ENCODE assay signal across 8 cellular contexts in the genomic region with DNA sequence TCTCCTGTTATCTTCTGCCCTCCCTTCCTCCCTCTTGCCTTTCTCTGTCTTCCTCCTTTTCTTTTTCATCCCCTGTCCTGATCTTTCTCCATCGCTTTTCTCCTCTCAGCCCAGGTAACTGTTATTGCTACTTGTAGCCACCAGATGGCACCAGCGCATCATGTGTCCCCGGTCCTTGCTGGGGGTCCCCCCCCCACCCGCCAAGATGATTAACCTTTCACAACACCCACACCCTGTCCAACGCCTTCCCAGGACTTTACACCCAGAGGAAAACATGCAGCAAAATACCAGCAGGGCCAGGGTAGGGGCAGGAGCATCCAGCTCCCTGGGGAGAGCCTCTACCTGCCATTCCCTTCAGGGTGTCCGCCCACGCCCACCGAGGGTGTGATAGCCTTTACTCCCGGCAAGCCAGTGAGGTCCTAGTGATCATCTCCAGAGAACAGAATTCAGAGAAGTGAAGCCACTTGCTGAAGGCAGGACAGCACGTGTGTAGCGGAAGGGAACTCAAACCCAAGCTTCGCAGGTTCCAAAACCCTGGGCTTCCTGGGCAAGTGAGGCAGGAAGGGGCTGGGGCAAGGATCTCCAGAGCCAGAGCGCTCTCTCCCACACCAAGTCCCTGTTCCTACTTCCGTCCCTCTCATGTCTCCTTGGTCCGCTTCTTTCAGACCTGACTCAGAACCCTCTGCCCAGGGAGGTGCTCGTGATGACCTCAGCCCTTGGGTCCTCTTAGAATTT. TPM values are rescaled to one million over a fixed set of nuclear protein-coding genes. Genes with fewer than 3 reads are reported as not detected.
DNase-seq lines count a peak whose midpoint lies in the region; ATAC-seq, FAIRE-seq and TF ChIP-seq lines count a peak whose summit lies in the region.

No MANE protein-coding gene starts in this region.

- intact Hi-C loops in pancreas (cut with DNase I) = loop anchor here in 1 of 3 donors (5.0 kb wide), 1 partner anchor 136 kb away; the partner anchor contains the start of gene DLX3

- TF ChIP-seq CTCF in AG09319 (IDR thresholded peaks at IDR 0.05; ENCODE audit: low read depth, low read length) (peak; percentile 87), fibroblast of mammary gland (conservative IDR thresholded peaks at IDR 0.05; ENCODE audit: control insufficient read depth, insufficient read depth, low read depth, low read length) (peak; percentile 87), pancreas (IDR thresholded peaks at IDR 0.05) (peak; percentile 57 to 79 (median 73))

- FAIRE-seq in GM19239 (lab: Jason Lieb, UNC) = peak; percentile 77
- no peak for FAIRE-seq in pancreas (lab: Jason Lieb, UNC)
- FAIRE-seq in urothelium cell line (lab: Jason Lieb, UNC) = peak; percentile 27

- ATAC-seq in pancreas = peak; percentile 66 to 86 (median 72)
- ATAC-seq in GM21381 (IDR thresholded peaks at IDR 0.05; ENCODE audit: unreplicated experiment) = no peak

- no peaks in the 10 kb centered on the region for H3K4me1 ChIP-seq in pancreas

- H3K9me3 ChIP-seq in pancreas = no peaks in the 10 kb centered on the region

- H3K27ac ChIP-seq in pancreas = no peak overlapping the region

- WGBS in pancreas, 2 donors = 36% methylated on average over 16 of the region's 16 CpGs

- DNase-seq in AG09319 (ENCODE audit: extremely low read depth, low read depth) (no peak), GM19239 (ENCODE audit: insufficient read length, low spot score) (peak; percentile 70), NCI-H82 treated with DMSO at 0.1 percent for 48 hours (lab: John Stamatoyannopoulos, UW; ENCODE audit: unreplicated experiment) (peak; percentile 15), activated T-cell treated with anti-CD3 and anti-CD28 coated beads for 24 hours (ENCODE audit: low read depth) (peak; percentile 39), fibroblast of mammary gland (ENCODE audit: low read depth) (peak; percentile 40), pancreas (peak in 3 of 6 donors; percentile 41 to 53 (median 52)), urothelium cell line (ENCODE audit: low spot score) (peak; percentile 73)

- no peaks in the 10 kb centered on the region for H3K27me3 ChIP-seq in pancreas

- H3K36me3 ChIP-seq in pancreas = no peaks in the 10 kb centered on the region

- H3K4me3 ChIP-seq in fibroblast of mammary gland (ENCODE audit: control insufficient read depth, low read depth, low read length) = no peak overlapping the region
- H3K4me3 ChIP-seq in pancreas = no peak overlapping the region

RNA-seq across cellular contexts. Expression of gene TAC4, which starts 13.4 kb away (rescaled TPM):
- not detected for total RNA-seq in pancreas
- polyA plus RNA-seq in pancreas = not detected
